15 cellular contexts compared by ENCODE assay signal in genomic region chr2:28997847-28998735, GRCh38. TPM values are rescaled to one million over a fixed set of nuclear protein-coding genes. Genes with fewer than 3 reads are reported as not detected.
DNase-seq lines count a peak whose midpoint lies in the region; ATAC-seq and TF ChIP-seq lines count a peak whose summit lies in the region.
"Had no signal": no experiment of that assay in that cellular context is flagged by ENCODE, and none has a peak within 500 bp of the region (broad histone marks: within the 10 kb centered on the region; RNA-seq: fewer than 3 reads in every experiment).

No MANE protein-coding gene starts in this region.

- H3K4me3 Mint-ChIP-seq in T-helper 17 cell (no peak overlapping the region), memory B cell (no peak overlapping the region), Calu3 (ENCODE audit: low read depth, unreplicated experiment) (no peak overlapping the region)
- no peak overlapping the region for H3K4me3 Mint-ChIP-seq in stimulated activated effector memory CD8-positive, alpha-beta T cell treated with anti-CD3 and anti-CD28 coated beads, Interleukin-12 subunit alpha, Interleukin-12 subunit beta, amount 100 ng/mL, for 72 hours

- CTCF ChIA-PET in HEK293 (lab: Yijun Ruan, JAX), result interaction anchor here (0.5 kb wide), 1 partner anchor 85 kb away, joined by 3 read pairs; no protein-coding TSS in a partner anchor
- CTCF ChIA-PET in Calu3 (lab: Charles Lee), result no interaction called here

- no peaks in the 10 kb centered on the region for H3K4me1 ChIP-seq in HEK293 (ENCODE audit: control insufficient read depth, insufficient read depth, low read length)
- peaks cover 3% of the 10 kb centered on the region for H3K4me1 ChIP-seq in testis

- H3K4me3 ChIP-seq in HEK293 (ENCODE audit: low read depth, low read length), result no peak overlapping the region
- no peak overlapping the region for H3K4me3 ChIP-seq in testis
- H3K4me3 ChIP-seq: SJCRH30 had no signal

- TF ChIP-seq POLR2A in testis (IDR thresholded peaks at IDR 0.05), result no peak

- H3K9me3 ChIP-seq in HEK293 (ENCODE audit: control insufficient read depth, insufficient read depth, low read depth, low read length), result no peaks in the 10 kb centered on the region
- H3K9me3 ChIP-seq in T-helper 17 cell (ENCODE audit: control insufficient read depth, low read length, poor library complexity, severe bottlenecking), result no peaks in the 10 kb centered on the region
- no peaks in the 10 kb centered on the region for H3K9me3 ChIP-seq in testis
- H3K9me3 ChIP-seq: SJCRH30 had no signal

- POLR2A ChIA-PET in HEK293 (lab: Yijun Ruan, JAX), result interaction anchor here (0.6 kb wide), 1 partner anchor 1098 kb away, joined by 4 read pairs; no protein-coding TSS in a partner anchor

- TF ChIP-seq CTCF in HEK293 (tag by site-specific recombination; IDR thresholded peaks at IDR 0.05), result no peak
- TF ChIP-seq CTCF in Calu3 (IDR thresholded peaks at IDR 0.05; ENCODE audit: unreplicated experiment), result no peak
- no peak for TF ChIP-seq CTCF in testis (IDR thresholded peaks at IDR 0.05)

- H3K9me3 Mint-ChIP-seq in memory B cell (no peaks in the 10 kb centered on the region), Calu3 (ENCODE audit: low read depth, unreplicated experiment) (no peaks in the 10 kb centered on the region)
- no peaks in the 10 kb centered on the region for H3K9me3 Mint-ChIP-seq in stimulated activated effector memory CD8-positive, alpha-beta T cell treated with anti-CD3 and anti-CD28 coated beads, Interleukin-12 subunit alpha, Interleukin-12 subunit beta, amount 100 ng/mL, for 72 hours

- H3K36me3 ChIP-seq in HEK293 (ENCODE audit: control insufficient read depth in 2 of 2, insufficient read depth in 1 of 2, low read length in 2 of 2) (no peaks in the 10 kb centered on the region), testis (ENCODE audit: low read depth, missing control alignments) (no peaks in the 10 kb centered on the region)
- H3K36me3 ChIP-seq: SJCRH30 had no signal

- H3K36me3 Mint-ChIP-seq in T-helper 17 cell (ENCODE audit: low read depth) (no peaks in the 10 kb centered on the region), memory B cell (no peaks in the 10 kb centered on the region), Calu3 (ENCODE audit: insufficient read depth, unreplicated experiment) (no peaks in the 10 kb centered on the region)
- H3K36me3 Mint-ChIP-seq in stimulated activated effector memory CD8-positive, alpha-beta T cell treated with anti-CD3 and anti-CD28 coated beads, Interleukin-12 subunit alpha, Interleukin-12 subunit beta, amount 100 ng/mL, for 72 hours, result no peaks in the 10 kb centered on the region

- H3K27ac Mint-ChIP-seq in T-helper 17 cell (peak overlapping the region; percentile 39), memory B cell (peak overlapping the region; percentile 42), Calu3 (ENCODE audit: unreplicated experiment) (no peak overlapping the region)
- peak overlapping the region; percentile 17 for H3K27ac Mint-ChIP-seq in stimulated activated effector memory CD8-positive, alpha-beta T cell treated with anti-CD3 and anti-CD28 coated beads, Interleukin-12 subunit alpha, Interleukin-12 subunit beta, amount 100 ng/mL, for 72 hours

- ATAC-seq in T-helper 17 cell, result no peak
- ATAC-seq in memory B cell (ENCODE audit: low read depth), result no peak
- ATAC-seq in stimulated activated effector memory CD8-positive, alpha-beta T cell treated with anti-CD3 and anti-CD28 coated beads, Interleukin-12 subunit alpha, Interleukin-12 subunit beta, amount 100 ng/mL, for 72 hours, result no peak

- intact Hi-C loops in Calu3 (cut with micrococcal nuclease; ENCODE audit: unreplicated experiment), result no loop called here
- intact Hi-C loops in testis (cut with DNase I; ENCODE audit: low total_unique reads), result no loop called here

- DNase-seq in T-helper 17 cell (no peak), memory B cell (ENCODE audit: low spot score in 2 of 2) (no peak), Calu3 (no peak), testis (no peak)
- no peak for DNase-seq in stimulated activated effector memory CD8-positive, alpha-beta T cell treated with anti-CD3 and anti-CD28 coated beads, Interleukin-12 subunit alpha, Interleukin-12 subunit beta, amount 100 ng/mL, for 72 hours (ENCODE audit: low spot score in 2 of 2)
- no peak for DNase-seq in activated T-cell treated with anti-CD3 and anti-CD28 coated beads, Interleukin-2, amount 50 U/mL, for 48 hours
- DNase-seq: DMS79 treated with DMSO at 0.1 percent for 48 hours, HCEC 1CT, NCI-H1105, NCI-H187, NCI-H345 had no signal

- H3K27me3 ChIP-seq in testis, result no peaks in the 10 kb centered on the region

- H3K27ac ChIP-seq in HEK293 (ENCODE audit: extremely low read depth, low read depth, low read length), result no peak overlapping the region
- no peak overlapping the region for H3K27ac ChIP-seq in testis
- H3K27ac ChIP-seq: HL-60, RWPE1, SJCRH30 had no signal

- peaks cover 5% of the 10 kb centered on the region for H3K27me3 Mint-ChIP-seq in T-helper 17 cell
- peaks cover 6% of the 10 kb centered on the region for H3K27me3 Mint-ChIP-seq in memory B cell
- H3K27me3 Mint-ChIP-seq in Calu3 (ENCODE audit: unreplicated experiment), result peaks cover 28% of the 10 kb centered on the region

- BruUV-seq in Calu3 (replicated peaks; lab: Mats Ljungman, UMichigan), result no TSS peak

- peaks cover 30% of the 10 kb centered on the region for H3K4me1 Mint-ChIP-seq in T-helper 17 cell
- H3K4me1 Mint-ChIP-seq in memory B cell, result peaks cover 4% of the 10 kb centered on the region
- peaks cover 49% of the 10 kb centered on the region for H3K4me1 Mint-ChIP-seq in stimulated activated effector memory CD8-positive, alpha-beta T cell treated with anti-CD3 and anti-CD28 coated beads, Interleukin-12 subunit alpha, Interleukin-12 subunit beta, amount 100 ng/mL, for 72 hours
- peaks cover 10% of the 10 kb centered on the region for H3K4me1 Mint-ChIP-seq in Calu3 (ENCODE audit: low read depth, unreplicated experiment)

- WGBS in testis, 2 donors, result 91 to 94% methylated on average over 13 to 17 of the region's 17 CpGs

TF ChIP-seq in HEK293, 187 proteins besides CTCF, POLR2A, EP300 and RAD21:
- TF ChIP-seq ZNF416 (tag by site-specific recombination; IDR thresholded peaks at IDR 0.05) (no peak), KLF1 (tag by site-specific recombination; IDR thresholded peaks at IDR 0.05) (0 out of 2 replicates have a peak, but pooled peaks have one; percentile 1)

RNA-seq across cellular contexts. Expression of gene TOGARAM2, which starts 17.0 kb away (rescaled TPM):
- total RNA-seq in T-helper 17 cell (1 to 10 TPM; 4.2 to 5.2 TPM), Calu3 (2022) (0.47 and 0.85 TPM in 2 replicates), testis (1 to 10 TPM; 2.1 to 3.5 TPM)
- polyA plus RNA-seq in testis (ENCODE audit: insufficient read depth, low read depth, low replicate concordance), result 5.2 TPM
